20 cellular contexts compared by ENCODE assay signal in the genomic region with DNA sequence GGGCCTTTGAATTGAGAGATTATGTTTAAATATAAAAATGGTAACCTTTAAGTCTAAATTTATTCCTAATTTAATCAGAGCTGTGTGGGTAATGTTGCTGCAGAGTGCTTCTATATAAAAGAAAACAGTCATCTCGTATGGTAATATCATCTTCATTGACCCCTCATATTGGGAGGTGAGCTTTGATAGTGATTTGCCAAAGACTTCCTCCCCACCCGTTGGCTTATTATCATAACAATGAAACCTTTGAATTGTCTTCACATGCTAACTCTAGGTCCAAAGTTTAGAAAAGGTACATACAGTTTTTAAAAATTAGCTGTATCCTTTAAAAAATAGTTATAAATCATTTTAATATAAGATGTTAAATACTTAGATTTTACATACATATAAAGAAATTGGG. TPM values are rescaled to one million over a fixed set of nuclear protein-coding genes. Genes with fewer than 3 reads are reported as not detected.
DNase-seq lines count a peak whose midpoint lies in the region; TF ChIP-seq lines count a peak whose summit lies in the region.
"Had no signal": no experiment of that assay in that cellular context is flagged by ENCODE, and none has a peak within 500 bp of the region (broad histone marks: within the 10 kb centered on the region; RNA-seq: fewer than 3 reads in every experiment).

No MANE protein-coding gene starts in this region.

- no peak overlapping the region for H4K91ac ChIP-seq in H9 (ENCODE audit: insufficient read length, low read depth, low read length)

- H3K4me2 ChIP-seq in H9 (ENCODE audit: insufficient read depth, insufficient read length, low read length) (no peak overlapping the region), Loucy (ENCODE audit: low read depth, low read length, poor library complexity, severe bottlenecking) (peak overlapping the region; percentile 76)
- H3K4me2 ChIP-seq: BLaER1 treated with 17β-estradiol and CSF1 and Interleukin-3, amounts not matched to agents 10 nM and 100 nM had no signal

- no peaks in the 10 kb centered on the region for H3K27me3 Mint-ChIP-seq in H9 (ENCODE audit: low read depth)
- no peaks in the 10 kb centered on the region for H3K27me3 Mint-ChIP-seq in T-helper 2 cell treated with Interferon-gamma antibody and Interleukin-4, amounts not matched to agents 5 μg/mL and 100 μg/mL, for 36 hours (ENCODE audit: low read depth)
- H3K27me3 Mint-ChIP-seq: B cell had no signal

- H3K23me2 ChIP-seq in H9 (ENCODE audit: insufficient read length, low read depth, low read length, poor library complexity, severe bottlenecking), result peaks cover 6% of the 10 kb centered on the region

- H3K36me3 Mint-ChIP-seq in H9 (ENCODE audit: insufficient read depth in 1 of 3, low read depth in 3 of 3), result peaks cover 4 to 44% (median 27%) of the 10 kb centered on the region in 3 experiments; a peak in 6 of 7 replicates
- peaks cover 40% of the 10 kb centered on the region for H3K36me3 Mint-ChIP-seq in T-helper 2 cell treated with Interferon-gamma antibody and Interleukin-4, amounts not matched to agents 5 μg/mL and 100 μg/mL, for 36 hours (ENCODE audit: low read depth)

- H3K56ac ChIP-seq in H9 (ENCODE audit: insufficient read length, low read depth, low read length), result no peak overlapping the region

- no peak overlapping the region for H3K4ac ChIP-seq in H9 (ENCODE audit: low read depth, low read length)

- H3K27ac Mint-ChIP-seq in H9, result peak overlapping the region; percentile 46 to 96 (median 95); a peak in 3 of 7 replicates
- H3K27ac Mint-ChIP-seq in T-helper 2 cell treated with Interferon-gamma antibody and Interleukin-4, amounts not matched to agents 5 μg/mL and 100 μg/mL, for 36 hours, result no peak overlapping the region
- H3K27ac Mint-ChIP-seq: B cell; CD8-positive, alpha-beta T cell had no signal

- H2BK5ac ChIP-seq in H9 (ENCODE audit: insufficient read length, low read length), result no peak overlapping the region

- no peak overlapping the region for H2AK5ac ChIP-seq in H9 (ENCODE audit: insufficient read length, low read length)

- no peak overlapping the region for H3K4me3 ChIP-seq in Loucy (ENCODE audit: low read length, poor library complexity, severe bottlenecking)
- peak overlapping the region; percentile 37 for H3K4me3 ChIP-seq in iPS-18a (ENCODE audit: low read length)
- H3K4me3 ChIP-seq: BLaER1 treated with 17β-estradiol and CSF1 and Interleukin-3, amounts not matched to agents 10 nM and 100 nM; GM12878; GM23248; HAP-1; K562 had no signal

- no peak overlapping the region for H3K9ac ChIP-seq in H9 (ENCODE audit: extremely low read depth, insufficient read length, low read length)
- no peak overlapping the region for H3K9ac ChIP-seq in Loucy (ENCODE audit: low read depth, low read length, poor library complexity, severe bottlenecking)
- peak overlapping the region; percentile 42 for H3K9ac ChIP-seq in iPS-18a (ENCODE audit: low read length)
- H3K9ac ChIP-seq: BLaER1 treated with 17β-estradiol and CSF1 and Interleukin-3, amounts not matched to agents 10 nM and 100 nM; GM23248 had no signal

- WGBS in H9 (ENCODE audit: extremely low coverage, insufficient read length, low lambda C conversion rate), result no CpG with 5 or more reads among the region's 2 CpGs

- H3K9me3 ChIP-seq in H9 (ENCODE audit: control insufficient read depth, low read depth, low read length), result no peaks in the 10 kb centered on the region
- H3K9me3 ChIP-seq in Loucy (ENCODE audit: insufficient read depth, low read depth, low read length), result no peaks in the 10 kb centered on the region
- H3K9me3 ChIP-seq in iPS-18a (ENCODE audit: control insufficient read depth, low read depth, low read length), result no peaks in the 10 kb centered on the region
- H3K9me3 ChIP-seq: BLaER1 treated with 17β-estradiol and CSF1 and Interleukin-3, amounts not matched to agents 10 nM and 100 nM; HAP-1 had no signal

- H3K4me3 Mint-ChIP-seq in H9, result peak overlapping the region; percentile 21 to 30; a peak in 2 of 5 replicates
- no peak overlapping the region for H3K4me3 Mint-ChIP-seq in T-helper 2 cell treated with Interferon-gamma antibody and Interleukin-4, amounts not matched to agents 5 μg/mL and 100 μg/mL, for 36 hours
- H3K4me3 Mint-ChIP-seq: B cell; CD8-positive, alpha-beta T cell had no signal

- H2BK15ac ChIP-seq in H9 (ENCODE audit: low read depth, low read length), result no peak overlapping the region

- no peaks in the 10 kb centered on the region for H3K27me3 ChIP-seq in H9 (ENCODE audit: insufficient read depth, low read length)
- no peaks in the 10 kb centered on the region for H3K27me3 ChIP-seq in Loucy (ENCODE audit: insufficient read depth, low read length, poor library complexity, severe bottlenecking)
- H3K27me3 ChIP-seq in iPS-18a (ENCODE audit: control insufficient read depth, insufficient read depth, low read length), result no peaks in the 10 kb centered on the region
- H3K27me3 ChIP-seq: BLaER1 treated with 17β-estradiol and CSF1 and Interleukin-3, amounts not matched to agents 10 nM and 100 nM had no signal

- no peaks in the 10 kb centered on the region for H3K79me1 ChIP-seq in H9 (ENCODE audit: insufficient read depth, low read depth, low read length, poor library complexity, severe bottlenecking)

- H3K18ac ChIP-seq in H9 (ENCODE audit: insufficient read length, low read depth, low read length), result no peak overlapping the region

- no peaks in the 10 kb centered on the region for H3K9me3 Mint-ChIP-seq in H9
- no peaks in the 10 kb centered on the region for H3K9me3 Mint-ChIP-seq in T-helper 2 cell treated with Interferon-gamma antibody and Interleukin-4, amounts not matched to agents 5 μg/mL and 100 μg/mL, for 36 hours
- H3K9me3 Mint-ChIP-seq: CD8-positive, alpha-beta T cell had no signal

- no peak overlapping the region for H2BK12ac ChIP-seq in H9 (ENCODE audit: insufficient read length, low read depth, low read length)

- H3K36me3 ChIP-seq in Loucy (ENCODE audit: insufficient read depth, low read length), result peaks cover 17% of the 10 kb centered on the region; the same call in 1 of the 2 replicates
- peaks cover 37% of the 10 kb centered on the region for H3K36me3 ChIP-seq in iPS-18a (ENCODE audit: control insufficient read depth, low read depth, low read length)

- H4K20me1 ChIP-seq in H9 (ENCODE audit: control insufficient read depth, insufficient read depth, insufficient read length) (no peaks in the 10 kb centered on the region), Loucy (ENCODE audit: insufficient read depth, low read length, poor library complexity, severe bottlenecking) (peaks cover 32% of the 10 kb centered on the region)

- no peaks in the 10 kb centered on the region for H3F3A ChIP-seq in Loucy (ENCODE audit: low read depth)

- H2AFZ ChIP-seq in H9 (ENCODE audit: low read length) (no peak overlapping the region), Loucy (ENCODE audit: low read length) (no peak overlapping the region)
- H2AFZ ChIP-seq: GM23248 had no signal

- H2BK20ac ChIP-seq in H9 (ENCODE audit: low read depth, low read length, poor library complexity, severe bottlenecking), result no peak overlapping the region

- H3K4me1 ChIP-seq in H9 (ENCODE audit: insufficient read depth, low read length) (peaks cover 5% of the 10 kb centered on the region; the same call in 1 of the 2 replicates), Loucy (ENCODE audit: insufficient read depth, low read length, poor library complexity, severe bottlenecking) (peaks cover 38% of the 10 kb centered on the region), iPS-18a (ENCODE audit: control insufficient read depth, low read depth, low read length) (peaks cover 61% of the 10 kb centered on the region)

- no peak overlapping the region for H4K8ac ChIP-seq in H9 (replicated peaks; ENCODE audit: insufficient read length, low read depth, low read length)

- H2BK120ac ChIP-seq in H9 (ENCODE audit: low read depth, low read length, poor library complexity, severe bottlenecking), result no peak overlapping the region

- H3K79me2 ChIP-seq in H9 (ENCODE audit: insufficient read depth, low read length) (peaks cover 10% of the 10 kb centered on the region; the same call in 1 of the 2 replicates), Loucy (ENCODE audit: insufficient read depth, low read length) (peaks cover 72% of the 10 kb centered on the region)

- H3K4me1 Mint-ChIP-seq in H9, result peaks cover 63 to 67% of the 10 kb centered on the region in 2 experiments
- peaks cover 24% of the 10 kb centered on the region for H3K4me1 Mint-ChIP-seq in T-helper 2 cell treated with Interferon-gamma antibody and Interleukin-4, amounts not matched to agents 5 μg/mL and 100 μg/mL, for 36 hours (ENCODE audit: low read depth)

- H3K23ac ChIP-seq in H9 (ENCODE audit: insufficient read length, low read depth, low read length), result no peak overlapping the region

- TF ChIP-seq CTCF in H9 (conservative IDR thresholded peaks at IDR 0.05), result no peak
- TF ChIP-seq CTCF in Loucy (conservative IDR thresholded peaks at IDR 0.05; ENCODE audit: low read length), result no peak

- no peak overlapping the region for H4K5ac ChIP-seq in H9 (ENCODE audit: insufficient read length, low read depth, low read length)

- DNase-seq in H9, result no peak
- no peak for DNase-seq in T-helper 2 cell treated with Interferon-gamma antibody and Interleukin-4, amounts not matched to agents 5 μg/mL and 100 μg/mL, for 36 hours (ENCODE audit: low spot score)
- no peak for DNase-seq in mesenteric fat pad (ENCODE audit: low spot score)
- DNase-seq in MV-4-11 (lab: John Stamatoyannopoulos, UW), result no peak
- DNase-seq in COLO668 (lab: John Stamatoyannopoulos, UW; ENCODE audit: unreplicated experiment), result no peak
- DNase-seq: CD8-positive, alpha-beta T cell; COR-L47; DMS 273 treated with DMSO at 0.1 percent for 48 hours; DMS53; DND-41; EL; GM23248; IMR-90 had no signal

- H3K14ac ChIP-seq in H9 (ENCODE audit: insufficient read depth, low read length), result no peak overlapping the region

- H3K27ac ChIP-seq in H9 (ENCODE audit: insufficient read length, low read depth, low read length), result no peak overlapping the region
- H3K27ac ChIP-seq in iPS-18a (ENCODE audit: low read length), result peak overlapping the region; percentile 83
- H3K27ac ChIP-seq: BLaER1 treated with 17β-estradiol and CSF1 and Interleukin-3, amounts not matched to agents 10 nM and 100 nM; GM23248 had no signal

- H3K9me2 ChIP-seq in Loucy (replicated peaks; ENCODE audit: low read depth, low read length), result no peaks in the 10 kb centered on the region

- no peak overlapping the region for H3T11ph ChIP-seq in H9 (ENCODE audit: low read length)

RNA-seq across cellular contexts. Expression of a gene that starts 3.7 kb away (rescaled TPM):
- 26.5 and 29.3 TPM in 2 replicates for total RNA-seq in H9 (2021)
- total RNA-seq in mesenteric fat pad, result 15.4 TPM
